Comparison of ENCODE assay signal across 1 cellular context in the genomic region with DNA sequence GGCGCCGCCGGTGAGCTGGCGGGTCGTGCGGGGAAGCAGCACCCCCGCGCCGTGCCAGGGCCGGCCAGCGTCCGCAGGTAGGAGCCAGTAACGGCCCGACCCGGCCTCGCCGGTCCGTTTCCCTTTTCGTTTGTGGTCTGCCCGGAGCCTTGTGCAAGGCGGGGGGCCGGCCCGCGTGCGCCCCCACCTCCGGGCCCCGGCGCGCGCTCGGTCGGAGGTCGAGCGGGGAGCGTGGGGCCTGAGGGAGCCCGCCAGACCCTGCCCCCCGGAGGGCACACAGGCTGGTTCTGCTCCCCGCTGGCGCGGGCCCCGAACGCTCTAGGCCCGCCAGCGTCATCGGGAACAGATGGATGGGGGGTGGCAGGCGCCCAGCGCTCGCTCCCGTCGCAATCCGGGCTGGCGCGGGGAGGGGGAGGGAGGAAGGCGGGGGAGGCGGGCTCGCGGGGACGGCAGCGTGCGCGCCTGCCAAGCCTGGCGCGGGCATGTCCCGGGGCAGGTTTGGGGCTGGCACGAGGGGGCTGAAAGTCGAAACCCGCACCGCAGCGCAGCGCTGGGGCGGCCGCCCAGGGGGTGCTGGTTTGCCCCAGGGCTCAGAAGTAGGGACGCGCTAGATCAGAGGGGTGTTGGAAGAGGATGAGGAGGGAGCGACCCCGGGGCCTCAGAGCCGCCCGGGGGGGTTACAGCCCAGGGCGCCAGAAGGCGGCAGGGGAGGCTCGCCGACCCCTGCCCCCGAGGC.
TF ChIP-seq lines count a peak whose summit lies in the region.

No MANE protein-coding gene starts in this region.

TF ChIP-seq in HepG2, 621 proteins besides CTCF, POLR2A, EP300 and RAD21 (continued from another document):
- TF ChIP-seq ZNF691 (CRISPR knock-in tag; IDR thresholded peaks at IDR 0.05; ENCODE audit: borderline replicate concordance, low read depth) = peak; percentile 27; the same call in 1 of the 2 replicates
- TF ChIP-seq, protein P1, sequence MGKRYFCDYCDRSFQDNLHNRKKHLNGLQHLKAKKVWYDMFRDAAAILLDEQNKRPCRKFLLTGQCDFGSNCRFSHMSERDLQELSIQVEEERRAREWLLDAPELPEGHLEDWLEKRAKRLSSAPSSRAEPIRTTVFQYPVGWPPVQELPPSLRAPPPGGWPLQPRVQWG (CRISPR knock-in tag; IDR thresholded peaks at IDR 0.05; ENCODE audit: borderline replicate concordance, low read depth) = no peak
- TF ChIP-seq, protein P2, sequence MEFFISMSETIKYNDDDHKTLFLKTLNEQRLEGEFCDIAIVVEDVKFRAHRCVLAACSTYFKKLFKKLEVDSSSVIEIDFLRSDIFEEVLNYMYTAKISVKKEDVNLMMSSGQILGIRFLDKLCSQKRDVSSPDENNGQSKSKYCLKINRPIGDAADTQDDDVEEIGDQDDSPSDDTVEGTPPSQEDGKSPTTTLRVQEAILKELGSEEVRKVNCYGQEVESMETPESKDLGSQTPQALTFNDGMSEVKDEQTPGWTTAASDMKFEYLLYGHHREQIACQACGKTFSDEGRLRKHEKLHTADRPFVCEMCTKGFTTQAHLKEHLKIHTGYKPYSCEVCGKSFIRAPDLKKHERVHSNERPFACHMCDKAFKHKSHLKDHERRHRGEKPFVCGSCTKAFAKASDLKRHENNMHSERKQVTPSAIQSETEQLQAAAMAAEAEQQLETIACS (CRISPR knock-in tag; IDR thresholded peaks at IDR 0.05) = peak; percentile 86
- peak; percentile 37; the same call in 1 of the 2 replicates for TF ChIP-seq DR1 (CRISPR knock-in tag; IDR thresholded peaks at IDR 0.05)
- peak; percentile 37; the same call in 1 of the 2 replicates for TF ChIP-seq SNAPC2 (CRISPR knock-in tag; IDR thresholded peaks at IDR 0.05)
- TF ChIP-seq, protein P3, sequence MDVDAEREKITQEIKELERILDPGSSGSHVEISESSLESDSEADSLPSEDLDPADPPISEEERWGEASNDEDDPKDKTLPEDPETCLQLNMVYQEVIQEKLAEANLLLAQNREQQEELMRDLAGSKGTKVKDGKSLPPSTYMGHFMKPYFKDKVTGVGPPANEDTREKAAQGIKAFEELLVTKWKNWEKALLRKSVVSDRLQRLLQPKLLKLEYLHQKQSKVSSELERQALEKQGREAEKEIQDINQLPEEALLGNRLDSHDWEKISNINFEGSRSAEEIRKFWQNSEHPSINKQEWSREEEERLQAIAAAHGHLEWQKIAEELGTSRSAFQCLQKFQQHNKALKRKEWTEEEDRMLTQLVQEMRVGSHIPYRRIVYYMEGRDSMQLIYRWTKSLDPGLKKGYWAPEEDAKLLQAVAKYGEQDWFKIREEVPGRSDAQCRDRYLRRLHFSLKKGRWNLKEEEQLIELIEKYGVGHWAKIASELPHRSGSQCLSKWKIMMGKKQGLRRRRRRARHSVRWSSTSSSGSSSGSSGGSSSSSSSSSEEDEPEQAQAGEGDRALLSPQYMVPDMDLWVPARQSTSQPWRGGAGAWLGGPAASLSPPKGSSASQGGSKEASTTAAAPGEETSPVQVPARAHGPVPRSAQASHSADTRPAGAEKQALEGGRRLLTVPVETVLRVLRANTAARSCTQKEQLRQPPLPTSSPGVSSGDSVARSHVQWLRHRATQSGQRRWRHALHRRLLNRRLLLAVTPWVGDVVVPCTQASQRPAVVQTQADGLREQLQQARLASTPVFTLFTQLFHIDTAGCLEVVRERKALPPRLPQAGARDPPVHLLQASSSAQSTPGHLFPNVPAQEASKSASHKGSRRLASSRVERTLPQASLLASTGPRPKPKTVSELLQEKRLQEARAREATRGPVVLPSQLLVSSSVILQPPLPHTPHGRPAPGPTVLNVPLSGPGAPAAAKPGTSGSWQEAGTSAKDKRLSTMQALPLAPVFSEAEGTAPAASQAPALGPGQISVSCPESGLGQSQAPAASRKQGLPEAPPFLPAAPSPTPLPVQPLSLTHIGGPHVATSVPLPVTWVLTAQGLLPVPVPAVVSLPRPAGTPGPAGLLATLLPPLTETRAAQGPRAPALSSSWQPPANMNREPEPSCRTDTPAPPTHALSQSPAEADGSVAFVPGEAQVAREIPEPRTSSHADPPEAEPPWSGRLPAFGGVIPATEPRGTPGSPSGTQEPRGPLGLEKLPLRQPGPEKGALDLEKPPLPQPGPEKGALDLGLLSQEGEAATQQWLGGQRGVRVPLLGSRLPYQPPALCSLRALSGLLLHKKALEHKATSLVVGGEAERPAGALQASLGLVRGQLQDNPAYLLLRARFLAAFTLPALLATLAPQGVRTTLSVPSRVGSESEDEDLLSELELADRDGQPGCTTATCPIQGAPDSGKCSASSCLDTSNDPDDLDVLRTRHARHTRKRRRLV (CRISPR knock-in tag; IDR thresholded peaks at IDR 0.05) = 0 out of 2 replicates have a peak, but pooled peaks have one; percentile 22
- peak in 1 of 2 experiments; percentile 22; a peak in 1 of 4 replicates for TF ChIP-seq NR2F1 (CRISPR knock-in tag; IDR thresholded peaks at IDR 0.05)
- peak; percentile 28; the same call in 1 of the 2 replicates for TF ChIP-seq POLR2AphosphoS5 (IDR thresholded peaks at IDR 0.05; ENCODE audit: low read depth, low read length)
- peak; percentile 41; the same call in 1 of the 2 replicates for TF ChIP-seq ZNF235 (CRISPR knock-in tag; IDR thresholded peaks at IDR 0.05; ENCODE audit: borderline replicate concordance)
- TF ChIP-seq POLR2G (IDR thresholded peaks at IDR 0.05; ENCODE audit: low read depth, low read length) = peak; percentile 62
- 0 out of 2 replicates have a peak, but pooled peaks have one; percentile 1 for TF ChIP-seq ZNF430 (CRISPR knock-in tag; IDR thresholded peaks at IDR 0.05)
- TF ChIP-seq ISL2 (CRISPR knock-in tag; IDR thresholded peaks at IDR 0.05) = peak; percentile 9; the same call in 1 of the 2 replicates
- 0 out of 2 replicates have a peak, but pooled peaks have one; percentile 33 for TF ChIP-seq ZFP36L1 (CRISPR knock-in tag; IDR thresholded peaks at IDR 0.05)
- TF ChIP-seq ZNF580 (CRISPR knock-in tag; IDR thresholded peaks at IDR 0.05; ENCODE audit: borderline replicate concordance, low read depth) = 0 out of 2 replicates have a peak, but pooled peaks have one; percentile 18
- TF ChIP-seq ZNF556 (CRISPR knock-in tag; IDR thresholded peaks at IDR 0.05; ENCODE audit: borderline replicate concordance) = no peak
- TF ChIP-seq ZNF670 (CRISPR knock-in tag; IDR thresholded peaks at IDR 0.05; ENCODE audit: borderline replicate concordance) = no peak
- TF ChIP-seq, protein P4, sequence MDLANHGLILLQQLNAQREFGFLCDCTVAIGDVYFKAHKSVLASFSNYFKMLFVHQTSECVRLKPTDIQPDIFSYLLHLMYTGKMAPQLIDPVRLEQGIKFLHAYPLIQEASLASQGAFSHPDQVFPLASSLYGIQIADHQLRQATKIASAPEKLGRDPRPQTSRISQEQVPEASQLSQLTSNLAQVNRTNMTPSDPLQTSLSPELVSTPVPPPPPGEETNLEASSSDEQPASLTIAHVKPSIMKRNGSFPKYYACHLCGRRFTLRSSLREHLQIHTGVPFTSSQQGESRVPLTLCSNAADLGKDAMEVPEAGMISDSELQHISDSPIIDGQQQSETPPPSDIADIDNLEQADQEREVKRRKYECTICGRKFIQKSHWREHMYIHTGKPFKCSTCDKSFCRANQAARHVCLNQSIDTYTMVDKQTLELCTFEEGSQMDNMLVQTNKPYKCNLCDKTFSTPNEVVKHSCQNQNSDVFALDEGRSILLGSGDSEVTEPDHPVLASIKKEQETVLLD (CRISPR knock-in tag; IDR thresholded peaks at IDR 0.05; ENCODE audit: low read depth) = peak; percentile 55; the same call in 1 of the 2 replicates
- TF ChIP-seq MAX (IDR thresholded peaks at IDR 0.05) = peak; percentile 11; the same call in 1 of the 2 replicates
- peak; percentile 60 for TF ChIP-seq ZBTB38 (CRISPR knock-in tag; IDR thresholded peaks at IDR 0.05)
- peak; percentile 22; the same call in 1 of the 2 replicates for TF ChIP-seq REPIN1 (CRISPR knock-in tag; IDR thresholded peaks at IDR 0.05; ENCODE audit: borderline replicate concordance, low read depth)
- TF ChIP-seq, protein P5, sequence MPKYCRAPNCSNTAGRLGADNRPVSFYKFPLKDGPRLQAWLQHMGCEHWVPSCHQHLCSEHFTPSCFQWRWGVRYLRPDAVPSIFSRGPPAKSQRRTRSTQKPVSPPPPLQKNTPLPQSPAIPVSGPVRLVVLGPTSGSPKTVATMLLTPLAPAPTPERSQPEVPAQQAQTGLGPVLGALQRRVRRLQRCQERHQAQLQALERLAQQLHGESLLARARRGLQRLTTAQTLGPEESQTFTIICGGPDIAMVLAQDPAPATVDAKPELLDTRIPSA (CRISPR knock-in tag; IDR thresholded peaks at IDR 0.05; ENCODE audit: borderline replicate concordance) = 0 out of 2 replicates have a peak, but pooled peaks have one; percentile 24
- peak; percentile 28 for TF ChIP-seq ZEB1 (IDR thresholded peaks at IDR 0.05; ENCODE audit: insufficient replicate concordance, low read depth)
- no peak for TF ChIP-seq ZNF674 (CRISPR knock-in tag; IDR thresholded peaks at IDR 0.05; ENCODE audit: low read depth)
- no peak for TF ChIP-seq HMGA1 (CRISPR knock-in tag; conservative IDR thresholded peaks at IDR 0.05)
- TF ChIP-seq CBX1 (IDR thresholded peaks at IDR 0.05; ENCODE audit: low read depth) = no peak
- peak; percentile 66 for TF ChIP-seq ZFX (CRISPR knock-in tag; IDR thresholded peaks at IDR 0.05; ENCODE audit: low read depth)
- TF ChIP-seq, protein P6, sequence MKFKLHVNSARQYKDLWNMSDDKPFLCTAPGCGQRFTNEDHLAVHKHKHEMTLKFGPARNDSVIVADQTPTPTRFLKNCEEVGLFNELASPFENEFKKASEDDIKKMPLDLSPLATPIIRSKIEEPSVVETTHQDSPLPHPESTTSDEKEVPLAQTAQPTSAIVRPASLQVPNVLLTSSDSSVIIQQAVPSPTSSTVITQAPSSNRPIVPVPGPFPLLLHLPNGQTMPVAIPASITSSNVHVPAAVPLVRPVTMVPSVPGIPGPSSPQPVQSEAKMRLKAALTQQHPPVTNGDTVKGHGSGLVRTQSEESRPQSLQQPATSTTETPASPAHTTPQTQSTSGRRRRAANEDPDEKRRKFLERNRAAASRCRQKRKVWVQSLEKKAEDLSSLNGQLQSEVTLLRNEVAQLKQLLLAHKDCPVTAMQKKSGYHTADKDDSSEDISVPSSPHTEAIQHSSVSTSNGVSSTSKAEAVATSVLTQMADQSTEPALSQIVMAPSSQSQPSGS (CRISPR knock-in tag; IDR thresholded peaks at IDR 0.05) = peak; percentile 10; the same call in 1 of the 2 replicates
- TF ChIP-seq ZBTB7A (CRISPR knock-in tag; IDR thresholded peaks at IDR 0.05) = 0 out of 2 replicates have a peak, but pooled peaks have one; percentile 5
- peak; percentile 74 for TF ChIP-seq AGO2 (optimal IDR thresholded peaks at IDR 0.05; ENCODE audit: low read depth, low read length)
- TF ChIP-seq ZNF652 (CRISPR knock-in tag; IDR thresholded peaks at IDR 0.05; ENCODE audit: borderline replicate concordance, low read depth) = peak; percentile 66; the same call in 1 of the 2 replicates
- TF ChIP-seq SP4 (CRISPR knock-in tag; IDR thresholded peaks at IDR 0.05) = peak; percentile 41
- TF ChIP-seq SP1 (IDR thresholded peaks at IDR 0.05) = no peak
- TF ChIP-seq SP1 (CRISPR knock-in tag; IDR thresholded peaks at IDR 0.05) = no peak; the same call in 1 of the 2 replicates
- TF ChIP-seq CREB1 (IDR thresholded peaks at IDR 0.05) = no peak
- no peak for TF ChIP-seq CREB1 (CRISPR knock-in tag; IDR thresholded peaks at IDR 0.05)
- TF ChIP-seq ZNF362 (CRISPR knock-in tag; IDR thresholded peaks at IDR 0.05; ENCODE audit: borderline replicate concordance) = 0 out of 2 replicates have a peak, but pooled peaks have one; percentile 8
- no peak for TF ChIP-seq TEAD3 (CRISPR knock-in tag; optimal IDR thresholded peaks at IDR 0.05; ENCODE audit: borderline replicate concordance)
- TF ChIP-seq ZNF281 (CRISPR knock-in tag; IDR thresholded peaks at IDR 0.05; ENCODE audit: borderline replicate concordance) = 0 out of 2 replicates have a peak, but pooled peaks have one; percentile 17
- TF ChIP-seq, protein P7, sequence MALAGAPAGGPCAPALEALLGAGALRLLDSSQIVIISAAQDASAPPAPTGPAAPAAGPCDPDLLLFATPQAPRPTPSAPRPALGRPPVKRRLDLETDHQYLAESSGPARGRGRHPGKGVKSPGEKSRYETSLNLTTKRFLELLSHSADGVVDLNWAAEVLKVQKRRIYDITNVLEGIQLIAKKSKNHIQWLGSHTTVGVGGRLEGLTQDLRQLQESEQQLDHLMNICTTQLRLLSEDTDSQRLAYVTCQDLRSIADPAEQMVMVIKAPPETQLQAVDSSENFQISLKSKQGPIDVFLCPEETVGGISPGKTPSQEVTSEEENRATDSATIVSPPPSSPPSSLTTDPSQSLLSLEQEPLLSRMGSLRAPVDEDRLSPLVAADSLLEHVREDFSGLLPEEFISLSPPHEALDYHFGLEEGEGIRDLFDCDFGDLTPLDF (CRISPR knock-in tag; IDR thresholded peaks at IDR 0.05) = peak; percentile 21; the same call in 1 of the 2 replicates
